In the genomic region with DNA sequence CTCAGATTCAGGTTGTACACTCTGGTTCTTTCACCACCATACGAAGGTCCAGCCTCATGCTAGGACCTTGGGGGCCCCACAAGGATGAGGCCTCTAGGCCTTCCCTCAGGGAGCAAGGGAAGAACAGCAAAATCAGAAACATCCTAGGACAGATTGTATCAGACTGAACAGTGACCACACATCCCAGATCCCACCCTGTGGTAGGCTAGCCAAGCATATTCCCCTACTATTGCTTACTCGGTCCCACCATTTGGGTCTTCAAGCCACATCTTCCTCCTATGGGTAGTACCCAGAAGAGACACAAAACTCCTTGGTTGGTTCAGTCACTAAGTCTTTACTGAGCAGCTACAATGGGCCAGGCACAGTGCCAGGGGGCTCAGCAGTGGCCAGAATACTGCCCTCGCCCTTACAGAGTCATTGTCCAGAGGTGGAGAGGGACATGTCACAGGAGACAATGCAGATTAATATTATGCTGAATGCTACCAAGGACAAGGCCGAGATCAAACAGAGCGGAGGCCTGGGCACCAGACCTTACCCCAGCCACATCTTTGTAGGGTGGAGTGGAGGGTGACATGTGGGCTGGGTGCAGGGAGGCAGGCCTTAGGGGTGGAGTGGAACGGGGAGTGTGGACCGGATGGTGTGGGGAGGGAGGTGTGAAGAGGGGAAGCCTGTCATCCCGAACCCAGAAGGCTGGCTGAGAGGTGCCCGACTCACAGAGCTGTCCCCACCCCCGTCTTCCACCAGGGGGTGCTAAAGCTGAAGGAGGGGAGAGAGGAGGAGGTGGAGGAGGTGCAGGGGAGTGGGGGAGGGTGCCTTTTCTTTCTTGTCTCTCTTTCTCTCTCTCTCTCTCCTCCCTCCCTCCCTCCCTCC, we compare ENCODE assay signal across 7 cellular contexts. TPM values are rescaled to one million over a fixed set of nuclear protein-coding genes. Genes with fewer than 3 reads are reported as not detected.
DNase-seq lines count a peak whose midpoint lies in the region; ATAC-seq, FAIRE-seq and TF ChIP-seq lines count a peak whose summit lies in the region.

No MANE protein-coding gene starts in this region.

- intact Hi-C loops in lower leg skin (cut with DNase I; ENCODE audit: low total_unique reads): no loop called here

- peaks cover 22% of the 10 kb centered on the region for H3K4me1 Mint-ChIP-seq in chondrocyte (ENCODE audit: low read depth)

- no peaks in the 10 kb centered on the region for H3K36me3 Mint-ChIP-seq in chondrocyte (ENCODE audit: low read depth)

- 38 to 39% methylated on average over 10 of the region's 10 CpGs for WGBS in lower leg skin, 2 donors

- no peaks in the 10 kb centered on the region for H3K9me3 Mint-ChIP-seq in chondrocyte (ENCODE audit: low read depth)

- ATAC-seq in HG03066 (IDR thresholded peaks at IDR 0.05; ENCODE audit: low read depth, unreplicated experiment): peak; percentile 78

- no peak overlapping the region for H3K4me3 Mint-ChIP-seq in chondrocyte (ENCODE audit: unreplicated experiment)

- TF ChIP-seq CTCF in chondrocyte (IDR thresholded peaks at IDR 0.05) (peak; percentile 77), lower leg skin (IDR thresholded peaks at IDR 0.05) (no peak)

- no peak overlapping the region for H3K27ac Mint-ChIP-seq in chondrocyte (ENCODE audit: unreplicated experiment)

- TF ChIP-seq POLR2A in GM12892 (IDR thresholded peaks at IDR 0.05; ENCODE audit: low read depth, low read length): no peak
- TF ChIP-seq POLR2A in lower leg skin (IDR thresholded peaks at IDR 0.05): no peak

- H3K27me3 Mint-ChIP-seq in chondrocyte (ENCODE audit: low read depth): no peaks in the 10 kb centered on the region

- peak; percentile 69 for DNase-seq in GM12892 (ENCODE audit: insufficient read length)
- DNase-seq in NCI-H460 (ENCODE audit: extremely low read depth, low read depth): peak; percentile 75
- peak; percentile 84 to 92 for DNase-seq in activated CD4-positive, alpha-beta T cell treated with anti-CD3 and anti-CD28 coated beads for 4 hours
- no peak for DNase-seq in chondrocyte (ENCODE audit: low spot score)
- peak; percentile 73 to 97 for DNase-seq in lower leg skin (ENCODE audit: low spot score in 2 of 2)
- DNase-seq in stimulated activated CD4-positive, alpha-beta T cell treated with anti-CD3 and anti-CD28 coated beads, TNF-alpha, amount 100 ng/mL, for 4 hours (ENCODE audit: low read depth in 3 of 3): peak; percentile 64 to 81 (median 80)

- no peak overlapping the region for H3K4me3 ChIP-seq in lower leg skin (ENCODE audit: low read depth, poor library complexity, severe bottlenecking)

- no peak for FAIRE-seq in GM12892 (lab: Jason Lieb, UNC)

RNA-seq across cellular contexts. Expression of a gene that starts 6.8 kb away (rescaled TPM):
- 5.4 TPM for polyA plus RNA-seq in GM12892 (2012; ENCODE audit: missing spikeins)
- total RNA-seq in NCI-H460 (2014; rRNA removed; shearing (Covaris generic)): 0.55 and 0.89 TPM in 2 replicates
- 1.3 and 2.2 TPM in 2 replicates for polyA plus RNA-seq in NCI-H460 (2014; cell fraction: nucleus; rRNA removed)
- 0.48 to 1.0 TPM (median 0.97 TPM) in 3 replicates for total RNA-seq in chondrocyte
- 100 to 1,000 TPM in 3 of 4 donors, 10 to 100 TPM in 1; 94.4 to 125 (median 116) TPM for total RNA-seq in lower leg skin

Comparison
In these comparisons a context has a peak if more than half of its experiments do, and no peak if none do; other contexts are left out.
1. RNA of a gene that starts 6.8 kb away (total RNA-seq): 94.4 to 125 TPM in lower leg skin; 0.48 to 1.0 TPM in chondrocyte and 0.55 to 0.89 TPM in NCI-H460; every median in the first group is over 10 times any median in the second.